In genomic region chrX:57583477-57583876, GRCh38 we compare ENCODE assay signal across 15 cellular contexts. TPM values are rescaled to one million over a fixed set of nuclear protein-coding genes. Genes with fewer than 3 reads are reported as not detected.
DNase-seq lines count a peak whose midpoint lies in the region; ATAC-seq, FAIRE-seq and TF ChIP-seq lines count a peak whose summit lies in the region.
"Had no signal": no experiment of that assay in that cellular context is flagged by ENCODE, and none has a peak within 500 bp of the region (broad histone marks: within the 10 kb centered on the region; RNA-seq: fewer than 3 reads in every experiment).

No MANE protein-coding gene starts in this region.

- no peak for FAIRE-seq in bronchial epithelial cell (lab: Jason Lieb, UNC)
- no peak for FAIRE-seq in frontal cortex (lab: Jason Lieb, UNC)

- DNase-seq in A172 (ENCODE audit: low spot score) (peak; percentile 1), H4 (ENCODE audit: low spot score) (peak; percentile 20), bronchial epithelial cell (ENCODE audit: low read depth) (peak; percentile 29), left colon (peak in 1 of 2 donors; percentile 28), NAMALWA (ENCODE audit: low spot score) (no peak), DMS114 treated with DMSO at 0.1 percent for 48 hours (lab: John Stamatoyannopoulos, UW; ENCODE audit: unreplicated experiment) (no peak), frontal cortex (ENCODE audit: low spot score in 2 of 2) (no peak)
- DNase-seq: C1 segment of cervical spinal cord, DMS153, NCI-H1048, NCI-H146, NCI-H2081, NCI-H510A treated with DMSO at 0.1 percent for 48 hours had no signal

- intact Hi-C loops in left colon (cut with DNase I, micrococcal nuclease): no loop called here

- H3K27me3 ChIP-seq in bronchial epithelial cell (ENCODE audit: control insufficient read depth, insufficient read depth, low read length): no peaks in the 10 kb centered on the region

- H3K36me3 ChIP-seq in bronchial epithelial cell (ENCODE audit: control insufficient read depth, insufficient read depth, low read length): no peaks in the 10 kb centered on the region
- H3K36me3 ChIP-seq: HAP-1 had no signal

- peak; percentile 91 for ATAC-seq in left colon

- TF ChIP-seq CTCF in bronchial epithelial cell (IDR thresholded peaks at IDR 0.05; ENCODE audit: insufficient read depth, low read length, severe bottlenecking): no peak

- H3K4me3 ChIP-seq in bronchial epithelial cell (ENCODE audit: low read depth, low read length): no peak overlapping the region
- H3K4me3 ChIP-seq: HAP-1, SK-N-MC had no signal

RNA-seq across cellular contexts. Expression of gene ZXDB, which starts 8.3 kb away (rescaled TPM):
- 7.0 and 7.4 TPM in 2 replicates for total RNA-seq in A172 (2014; rRNA removed; shearing (Covaris generic))
- 2.6 and 5.6 TPM in 2 replicates for total RNA-seq in H4 (2014; rRNA removed; shearing (Covaris generic))
- 11.1 and 17.9 TPM in 2 replicates for total RNA-seq in bronchial epithelial cell
- total RNA-seq in left colon: 1 to 10 TPM; 5.2 to 7.5 TPM
- 13.9 TPM for total RNA-seq in frontal cortex

Comparison
In these comparisons a context has a peak if more than half of its experiments do, and no peak if none do; other contexts are left out.
1. DNase-seq: peak in A172 (single experiment), H4 (single experiment) and bronchial epithelial cell (single experiment); none in NAMALWA (single experiment), DMS114 treated with DMSO at 0.1 percent for 48 hours (single experiment) and frontal cortex (0 of 2).